Comparison of ENCODE assay signal across 9 cellular contexts in the genomic region with DNA sequence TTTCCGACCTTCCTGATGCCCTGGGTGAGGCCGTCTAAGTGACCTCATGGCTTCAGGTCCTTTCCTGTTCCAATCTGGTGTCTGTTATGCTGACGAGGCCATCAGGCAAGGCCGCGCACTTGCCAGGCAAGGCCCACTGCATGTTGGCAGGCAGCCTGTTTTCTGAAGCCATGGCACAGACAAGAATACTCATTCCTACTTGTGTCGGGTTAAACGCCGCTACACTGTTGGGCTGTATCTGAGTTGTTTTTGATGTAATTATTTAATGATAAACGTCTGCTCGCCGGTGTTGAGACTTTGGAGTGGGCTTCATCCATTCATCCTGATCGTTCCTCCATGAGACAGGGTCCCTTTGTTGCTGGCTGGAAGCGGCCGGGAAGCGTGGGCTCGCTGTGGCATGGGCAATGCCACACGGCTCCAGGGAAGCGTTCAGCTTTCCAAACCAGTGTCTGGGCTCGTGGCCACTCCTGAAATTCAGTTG.
DNase-seq lines count a peak whose midpoint lies in the region; ATAC-seq and TF ChIP-seq lines count a peak whose summit lies in the region.
"Had no signal": no experiment of that assay in that cellular context is flagged by ENCODE, and none has a peak within 500 bp of the region (broad histone marks: within the 10 kb centered on the region; RNA-seq: fewer than 3 reads in every experiment).

No MANE protein-coding gene starts in this region.

- in situ Hi-C loops in G401 (cut with HindIII; ENCODE audit: low sequenced_read_pairs) = no loop called here
- in situ Hi-C loops in transverse colon (cut with MboI; ENCODE audit: low pct_ligation_motif_present in 1 of 4, low pct_unique_long_range_greater_than_20kb in 1 of 4, low sequenced_read_pairs in 3 of 4) = no loop called here

- TF ChIP-seq CTCF in adrenal gland (IDR thresholded peaks at IDR 0.05) (no peak), heart right ventricle (IDR thresholded peaks at IDR 0.05) (no peak), transverse colon (IDR thresholded peaks at IDR 0.05) (no peak), omental fat pad (IDR thresholded peaks at IDR 0.05) (no peak)

- H3K9me3 ChIP-seq in adrenal gland (replicated peaks in 1 of 3) = no peaks in the 10 kb centered on the region
- H3K9me3 ChIP-seq in heart right ventricle = no peaks in the 10 kb centered on the region
- no peaks in the 10 kb centered on the region for H3K9me3 ChIP-seq in transverse colon

- H3K4me1 ChIP-seq in adrenal gland (replicated peaks in 1 of 2) (peaks cover 12 to 18% of the 10 kb centered on the region in 2 donors), heart right ventricle (peaks cover 10 to 51% (median 39%) of the 10 kb centered on the region in 9 donors), transverse colon (peaks cover 0 to 16% (median 2%) of the 10 kb centered on the region in 4 donors)

- peak in 1 of 2 donors; percentile 29 for TF ChIP-seq POLR2A in adrenal gland (IDR thresholded peaks at IDR 0.05)
- TF ChIP-seq POLR2A in transverse colon (IDR thresholded peaks at IDR 0.05) = no peak

- ATAC-seq in heart right ventricle (peak; percentile 39 to 84 (median 76)), GM21737 (IDR thresholded peaks at IDR 0.05; ENCODE audit: unreplicated experiment) (no peak), omental fat pad (ENCODE audit: low FRiP score) (no peak), HG02759 (IDR thresholded peaks at IDR 0.05; ENCODE audit: unreplicated experiment) (no peak)

- intact Hi-C loops in adrenal gland (cut with DNase I) (no loop called here), heart right ventricle (cut with DNase I) (no loop called here), transverse colon (cut with DNase I; ENCODE audit: low total_unique reads) (no loop called here)

- H3K36me3 ChIP-seq in adrenal gland (replicated peaks in 1 of 2) = no peaks in the 10 kb centered on the region
- H3K36me3 ChIP-seq in heart right ventricle = peaks cover 0 to 15% (median 6%) of the 10 kb centered on the region in 9 donors
- no peaks in the 10 kb centered on the region for H3K36me3 ChIP-seq in transverse colon

- DNase-seq in G401 (ENCODE audit: low spot score) (peak; percentile 73), adrenal gland (peak; percentile 83 to 96 (median 93)), heart right ventricle (peak; percentile 63 to 74), pons (ENCODE audit: low spot score) (peak; percentile 85), transverse colon (no peak), omental fat pad (ENCODE audit: low spot score) (no peak)

- H3K27me3 ChIP-seq in adrenal gland (no peaks in the 10 kb centered on the region), heart right ventricle (no peaks in the 10 kb centered on the region), transverse colon (no peaks in the 10 kb centered on the region)

- TF ChIP-seq EP300 in transverse colon (IDR thresholded peaks at IDR 0.05; ENCODE audit: low read depth) = no peak

- H3K4me3 ChIP-seq in adrenal gland (no peak overlapping the region), heart right ventricle (no peak overlapping the region), transverse colon (no peak overlapping the region)

- H3K27ac ChIP-seq in adrenal gland (peak overlapping the region; percentile 37 to 91 (median 78)), heart right ventricle (peak overlapping the region; percentile 58 to 86 (median 72)), transverse colon (no peak overlapping the region)
- H3K27ac ChIP-seq: epithelial cell of prostate had no signal

- WGBS in adrenal gland, 4 donors = 47 to 58% (median 52%) methylated on average over 18 to 19 of the region's 19 CpGs
- 59 to 64% methylated on average over 19 of the region's 19 CpGs for WGBS in heart right ventricle, 2 donors
- WGBS in transverse colon (ENCODE audit: low coverage in 1 of 2), 2 donors = 89 to 95% methylated on average over 4 to 19 of the region's 19 CpGs

Comparison
In these comparisons a context has a peak if more than half of its experiments do, and no peak if none do; other contexts are left out.
1. DNase-seq: peak in G401 (single experiment), adrenal gland (7 of 7), heart right ventricle (2 of 2) and pons (single experiment); none in transverse colon (single experiment) and omental fat pad (single experiment).
2. H3K27ac ChIP-seq: peak in adrenal gland (5 of 5) and heart right ventricle (10 of 10); none in transverse colon (0 of 4).
3. ATAC-seq: peak in heart right ventricle (8 of 8); none in GM21737 (single experiment), omental fat pad (single experiment) and HG02759 (single experiment).